ENCODE assay signal across 24 cellular contexts in the genomic region with DNA sequence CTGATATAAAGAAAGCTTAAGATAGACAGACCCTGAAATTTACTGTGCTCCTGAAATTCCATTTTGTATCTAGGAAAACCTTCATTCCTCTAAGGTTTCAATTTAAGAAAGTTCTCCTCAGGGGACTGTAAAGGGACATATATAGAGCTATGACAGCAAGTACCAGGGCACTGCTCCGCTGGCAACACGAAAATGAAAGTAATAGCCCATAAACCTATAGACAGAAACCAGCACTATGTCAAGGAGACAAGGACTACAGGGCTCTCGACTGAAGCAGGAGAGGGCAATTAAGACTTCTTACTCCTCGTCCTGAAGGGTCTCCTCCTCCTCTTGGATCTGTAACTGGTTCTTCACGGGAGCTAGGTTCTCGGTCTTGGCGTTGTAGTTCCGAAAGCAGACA. TPM values are rescaled to one million over a fixed set of nuclear protein-coding genes. Genes with fewer than 3 reads are reported as not detected.
A peak's percentile ranks its signal among the peaks of the same experiment; 100 is the strongest.
DNase-seq lines count a peak whose midpoint lies in the region; ATAC-seq, FAIRE-seq and TF ChIP-seq lines count a peak whose summit lies in the region.
"Had no signal": no experiment of that assay in that cellular context is flagged by ENCODE, and none has a peak within 500 bp of the region (broad histone marks: within the 10 kb centered on the region; RNA-seq: fewer than 3 reads in every experiment).

No MANE protein-coding gene starts in this region.

- TF ChIP-seq POLR2A in GM12892 (IDR thresholded peaks at IDR 0.05; ENCODE audit: low read depth, low read length) = no peak

- no peaks in the 10 kb centered on the region for H3K36me3 ChIP-seq in CD8-positive, alpha-beta memory T cell (ENCODE audit: insufficient read depth, low read length)

- no peaks in the 10 kb centered on the region for H3K9me3 Mint-ChIP-seq in CD8-positive, alpha-beta memory T cell
- H3K9me3 Mint-ChIP-seq: activated CD8-positive, alpha-beta T cell treated with anti-CD3 and anti-CD28 coated beads for 36 hours; brain; endodermal cell; H9 had no signal

- no peaks in the 10 kb centered on the region for H3K9me3 ChIP-seq in CD8-positive, alpha-beta memory T cell (ENCODE audit: low read length)
- no peaks in the 10 kb centered on the region for H3K9me3 ChIP-seq in T-helper 17 cell (ENCODE audit: control insufficient read depth, low read length, poor library complexity, severe bottlenecking)
- H3K9me3 ChIP-seq: gastroesophageal sphincter had no signal

- peaks cover 2% of the 10 kb centered on the region for H3K27me3 ChIP-seq in CD8-positive, alpha-beta memory T cell (ENCODE audit: insufficient read depth, low read length, poor library complexity, severe bottlenecking)
- H3K27me3 ChIP-seq: gastroesophageal sphincter had no signal

- CTCF ChIA-PET in CD8-positive, alpha-beta memory T cell (lab: Charles Lee) = no interaction called here

- H3K27ac Mint-ChIP-seq in CD8-positive, alpha-beta memory T cell = no peak overlapping the region
- peak overlapping the region; percentile 4 for H3K27ac Mint-ChIP-seq in T-helper 17 cell
- H3K27ac Mint-ChIP-seq: activated CD8-positive, alpha-beta T cell treated with anti-CD3 and anti-CD28 coated beads for 36 hours; endodermal cell; H9; progenitor cell of endocrine pancreas had no signal

- peaks cover 0 to 2% (median 0%) of the 10 kb centered on the region in 3 donors for H3K36me3 Mint-ChIP-seq in CD8-positive, alpha-beta memory T cell
- no peaks in the 10 kb centered on the region for H3K36me3 Mint-ChIP-seq in T-helper 17 cell (ENCODE audit: low read depth)

- peak overlapping the region in 4 of 7 donors; percentile 6 to 57 (median 20) for H3K4me3 Mint-ChIP-seq in CD8-positive, alpha-beta memory T cell
- H3K4me3 Mint-ChIP-seq in T-helper 17 cell = peak overlapping the region; percentile 28
- H3K4me3 Mint-ChIP-seq: activated CD8-positive, alpha-beta T cell treated with anti-CD3 and anti-CD28 coated beads for 36 hours; brain; endodermal cell; H9 had no signal

- peaks cover 7 to 18% (median 12%) of the 10 kb centered on the region in 3 donors for H3K4me1 Mint-ChIP-seq in CD8-positive, alpha-beta memory T cell
- H3K4me1 Mint-ChIP-seq in T-helper 17 cell = peaks cover 11% of the 10 kb centered on the region

- ATAC-seq in T-helper 17 cell = no peak
- ATAC-seq: activated CD8-positive, alpha-beta T cell treated with anti-CD3 and anti-CD28 coated beads for 36 hours; gastroesophageal sphincter had no signal

- H3K4me1 ChIP-seq in CD8-positive, alpha-beta memory T cell (ENCODE audit: insufficient read depth, low read length) = peaks cover 2% of the 10 kb centered on the region

- DNase-seq in CD8-positive, alpha-beta memory T cell = no peak
- DNase-seq in GM12892 (ENCODE audit: insufficient read length) (no peak), LoVo (ENCODE audit: low spot score) (peak; percentile 29), T-helper 17 cell (no peak), NCI-H2227 (lab: John Stamatoyannopoulos, UW; ENCODE audit: unreplicated experiment) (no peak), NCI-H2081 (lab: John Stamatoyannopoulos, UW) (no peak), pons (ENCODE audit: low spot score) (no peak)
- DNase-seq: activated CD4-positive, CD25-positive, alpha-beta regulatory T cell treated with anti-CD3 and anti-CD28 coated beads, Interleukin-2, amount 50 U/mL, for 72 hours; activated CD8-positive, alpha-beta T cell treated with anti-CD3 and anti-CD28 coated beads for 36 hours; activated gamma-delta T cell treated with Interleukin-2 at 50 U/mL for 16 hours; activated T-cell treated with anti-CD3 and anti-CD28 coated beads, Interleukin-2, amount 50 U/mL, for 1 hour; DMS 273 treated with DMSO at 0.1 percent for 48 hours; endodermal cell; H9; islet precursor cell; MV-4-11; NCI-H187 treated with DMSO at 0.1 percent for 48 hours; NCI-H446; T1000 had no signal

- H3K27ac ChIP-seq in CD8-positive, alpha-beta memory T cell (ENCODE audit: low read depth, low read length) = no peak overlapping the region
- H3K27ac ChIP-seq: C4-2B, gastroesophageal sphincter had no signal

- POLR2A ChIA-PET in CD8-positive, alpha-beta memory T cell (lab: Charles Lee) = no interaction called here

- H3K4me3 ChIP-seq in CD8-positive, alpha-beta memory T cell (ENCODE audit: low read length) = no peak overlapping the region
- H3K4me3 ChIP-seq: gastroesophageal sphincter had no signal

- FAIRE-seq in GM12892 (lab: Jason Lieb, UNC) = peak; percentile 51
- FAIRE-seq: GM12891 had no signal

- peaks cover 6 to 23% of the 10 kb centered on the region in 2 donors for H3K27me3 Mint-ChIP-seq in CD8-positive, alpha-beta memory T cell
- H3K27me3 Mint-ChIP-seq in T-helper 17 cell = peaks cover 44% of the 10 kb centered on the region

RNA-seq across cellular contexts. Expression of a gene that starts 6.9 kb away (rescaled TPM):
- total RNA-seq in CD8-positive, alpha-beta memory T cell = 1 to 10 TPM; 2.4 to 2.7 TPM
- polyA plus RNA-seq in CD8-positive, alpha-beta memory T cell = 14.6 TPM
- polyA plus RNA-seq in GM12892 (2012; ENCODE audit: missing spikeins) = 10.6 TPM
- total RNA-seq in T-helper 17 cell = 1 to 10 TPM; 1.1 to 1.6 TPM
